In the genomic region with DNA sequence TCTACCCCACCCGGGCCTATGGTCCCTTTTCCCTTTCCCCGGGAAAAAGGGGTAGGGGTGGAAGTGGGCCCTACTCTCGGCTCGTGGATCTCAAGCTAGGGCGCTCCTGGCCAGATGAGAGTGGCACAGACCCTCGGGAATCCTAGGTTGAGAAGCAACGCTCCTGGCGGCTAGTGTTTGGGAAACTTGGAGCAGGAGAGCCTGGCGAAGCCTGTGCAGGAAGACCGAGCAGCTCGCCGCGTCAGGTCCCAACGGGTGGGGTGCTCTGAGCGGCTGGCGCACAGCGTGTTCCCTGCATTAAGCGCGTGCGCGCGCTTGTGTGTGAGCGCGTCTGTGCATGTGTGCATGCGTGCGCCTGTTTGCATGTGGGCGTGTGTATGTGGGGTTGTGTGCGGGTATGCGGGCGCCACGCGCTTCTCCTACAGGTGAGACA, we compare ENCODE assay signal across 8 cellular contexts. TPM values are rescaled to one million over a fixed set of nuclear protein-coding genes. Genes with fewer than 3 reads are reported as not detected.
DNase-seq lines count a peak whose midpoint lies in the region; ATAC-seq, FAIRE-seq and TF ChIP-seq lines count a peak whose summit lies in the region.

No MANE protein-coding gene starts in this region.

- DNase-seq in AG08396 (ENCODE audit: low spot score) (peak; percentile 37), foreskin keratinocyte (no peak), retinal pigment epithelial cell (ENCODE audit: low read depth) (no peak), D721Med (ENCODE audit: insufficient read length, low spot score) (no peak), HuH-7 (ENCODE audit: low spot score) (no peak)
- DNase-seq in activated T-cell treated with anti-CD3 and anti-CD28 coated beads, Interleukin-2, amount 50 U/mL, for 24 hours = peak; percentile 76

- H3K36me3 ChIP-seq in HUES64 (ENCODE audit: insufficient read depth, low read length) = no peaks in the 10 kb centered on the region

- peaks cover 100% of the 10 kb centered on the region for H3K27me3 ChIP-seq in HUES64 (ENCODE audit: insufficient read depth, low read length)
- peaks cover 100% of the 10 kb centered on the region for H3K27me3 ChIP-seq in foreskin keratinocyte

- no peaks in the 10 kb centered on the region for H3K9me3 ChIP-seq in HUES64 (ENCODE audit: insufficient read depth, low read depth, low read length)

- H3K4me1 ChIP-seq in HUES64 (ENCODE audit: insufficient read depth, low read length) = peaks cover 26% of the 10 kb centered on the region
- H3K4me1 ChIP-seq in foreskin keratinocyte = no peaks in the 10 kb centered on the region

- H3K27ac Mint-ChIP-seq in activated T-cell treated with anti-CD3 and anti-CD28 coated beads, Interleukin-2, amount 50 U/mL, for 24 hours = peak overlapping the region; percentile 55

- H3K4me1 Mint-ChIP-seq in activated T-cell treated with anti-CD3 and anti-CD28 coated beads, Interleukin-2, amount 50 U/mL, for 24 hours (ENCODE audit: low read depth) = peaks cover 38% of the 10 kb centered on the region

- ATAC-seq in GM19023 (IDR thresholded peaks at IDR 0.05; ENCODE audit: unreplicated experiment) = peak; percentile 73
- ATAC-seq in foreskin keratinocyte = peak; percentile 69

- H3K4me3 ChIP-seq in HUES64 (ENCODE audit: low read length) (peak overlapping the region; percentile 38), retinal pigment epithelial cell (ENCODE audit: low read length) (peak overlapping the region; percentile 47)

- H3K27me3 Mint-ChIP-seq in activated T-cell treated with anti-CD3 and anti-CD28 coated beads, Interleukin-2, amount 50 U/mL, for 24 hours = peaks cover 57% of the 10 kb centered on the region

- no peak for FAIRE-seq in D721Med (lab: Jason Lieb, UNC)

- H3K36me3 Mint-ChIP-seq in activated T-cell treated with anti-CD3 and anti-CD28 coated beads, Interleukin-2, amount 50 U/mL, for 24 hours (ENCODE audit: low read depth) = no peaks in the 10 kb centered on the region

- H3K4me3 Mint-ChIP-seq in activated T-cell treated with anti-CD3 and anti-CD28 coated beads, Interleukin-2, amount 50 U/mL, for 24 hours = peak overlapping the region; percentile 80

- no peak for TF ChIP-seq CTCF in foreskin keratinocyte (conservative IDR thresholded peaks at IDR 0.05)
- no peak for TF ChIP-seq CTCF in retinal pigment epithelial cell (conservative IDR thresholded peaks at IDR 0.05; ENCODE audit: low read depth, low read length)
- TF ChIP-seq CTCF in D721Med (IDR thresholded peaks at IDR 0.05; ENCODE audit: insufficient read depth, missing control alignments) = no peak

- no peak overlapping the region for H3K9ac ChIP-seq in HUES64 (ENCODE audit: low read depth, low read length)

- no peaks in the 10 kb centered on the region for H3K9me3 Mint-ChIP-seq in activated T-cell treated with anti-CD3 and anti-CD28 coated beads, Interleukin-2, amount 50 U/mL, for 24 hours

- H3K27ac ChIP-seq in HUES64 (ENCODE audit: low read depth, low read length) (no peak overlapping the region), foreskin keratinocyte (no peak overlapping the region)

- WGBS in HUES64 = 10% methylated on average over 32 of the region's 32 CpGs

RNA-seq across cellular contexts. Expression of a gene that starts 7.1 kb away (rescaled TPM):
- 1.1 TPM for polyA plus RNA-seq in HUES64 (2013, experiment 1 of 2)
- polyA plus RNA-seq in HUES64 (2013, experiment 2 of 2) = 1.8 TPM
- 0.32 and 1.1 TPM in 2 replicates for total RNA-seq in foreskin keratinocyte
- 0.16 and 0.48 TPM in 2 replicates for polyA plus RNA-seq in foreskin keratinocyte

Comparison
In these comparisons a context has a peak if more than half of its experiments do, and no peak if none do; other contexts are left out.
1. DNase-seq: peak in AG08396 (single experiment) and activated T-cell treated with anti-CD3 and anti-CD28 coated beads, Interleukin-2, amount 50 U/mL, for 24 hours (single experiment); none in foreskin keratinocyte (0 of 2), retinal pigment epithelial cell (single experiment), D721Med (single experiment) and HuH-7 (single experiment).